8 cellular contexts compared by ENCODE assay signal in genomic region chr13:35157143-35157755, GRCh38.
DNase-seq lines count a peak whose midpoint lies in the region; ATAC-seq, FAIRE-seq and TF ChIP-seq lines count a peak whose summit lies in the region.

No MANE protein-coding gene starts in this region.

- in situ Hi-C loops in mammary epithelial cell (cut with MboI; ENCODE audit: low sequenced_read_pairs in 2 of 2) = loop anchor here in 1 of 2 donors (25.0 kb wide), 2 partner anchors 1095 to 1220 kb away; no protein-coding TSS in a partner anchor

- dilution Hi-C loops in mammary epithelial cell (cut with HindIII; ENCODE audit: low sequenced_read_pairs) = no loop called here

- H2AFZ ChIP-seq in OCI-LY3 (ENCODE audit: low read depth, low read length) = no peak overlapping the region
- H2AFZ ChIP-seq in mammary epithelial cell (ENCODE audit: low read depth, low read length) = no peak overlapping the region

- H3K9ac ChIP-seq in OCI-LY3 (ENCODE audit: low read length) (no peak overlapping the region), mammary epithelial cell (ENCODE audit: insufficient read depth, low read length) (no peak overlapping the region)

- 29% methylated on average over 3 of the region's 3 CpGs for WGBS in mammary epithelial cell (ENCODE audit: low coverage, missing lambda C conversion rate)

- peak; percentile 57 for DNase-seq in DMS153 treated with DMSO at 0.1 percent for 48 hours (lab: John Stamatoyannopoulos, UW; ENCODE audit: unreplicated experiment)
- peak; percentile 0 for DNase-seq in GM19239 (ENCODE audit: insufficient read length, low spot score)
- DNase-seq in mammary epithelial cell = peak; percentile 29
- no peak for DNase-seq in left lobe of liver (ENCODE audit: low spot score)
- DNase-seq in urothelium cell line (ENCODE audit: low spot score) = peak; percentile 15
- DNase-seq in NCI-H1092 treated with DMSO at 0.1 percent for 48 hours (lab: John Stamatoyannopoulos, UW) = no peak

- CTCF ChIA-PET in mammary epithelial cell (lab: Charles Lee; ENCODE audit: low non-redundant PET) = no interaction called here

- intact Hi-C loops in mammary epithelial cell (cut with micrococcal nuclease) = loop anchor here (1.0 to 10.0 kb wide), 3 partner anchors 1080 to 1432 kb away; no protein-coding TSS in a partner anchor

- H3K4me3 ChIP-seq in OCI-LY3 (ENCODE audit: low read length) (no peak overlapping the region), mammary epithelial cell (replicated peaks in 1 of 3; ENCODE audit: insufficient read depth in 1 of 3, low read depth in 2 of 3, low read length in 3 of 3) (no peak overlapping the region)

- TF ChIP-seq CTCF in OCI-LY3 (IDR thresholded peaks at IDR 0.05; ENCODE audit: low read depth, low read length) = peak; percentile 93
- peak; percentile 68 to 72 for TF ChIP-seq CTCF in mammary epithelial cell (conservative IDR thresholded peaks at IDR 0.05 in 1 of 2, IDR thresholded peaks at IDR 0.05 in 1 of 2; ENCODE audit: extremely low read depth in 1 of 2, insufficient read depth in 1 of 2, low read depth in 1 of 2, low read length in 2 of 2)

- H3K36me3 ChIP-seq in OCI-LY3 (replicated peaks; ENCODE audit: low read depth, low read length) = no peaks in the 10 kb centered on the region
- no peaks in the 10 kb centered on the region for H3K36me3 ChIP-seq in mammary epithelial cell (ENCODE audit: insufficient read depth, low read length)

- H4K20me1 ChIP-seq in OCI-LY3 (ENCODE audit: insufficient read depth, low read length) = no peaks in the 10 kb centered on the region
- H4K20me1 ChIP-seq in mammary epithelial cell (ENCODE audit: insufficient read depth, low read length) = no peaks in the 10 kb centered on the region

- H3K9me3 ChIP-seq in OCI-LY3 (ENCODE audit: insufficient read depth, low read length) (no peaks in the 10 kb centered on the region), mammary epithelial cell (replicated peaks; ENCODE audit: insufficient read depth, low read length) (no peaks in the 10 kb centered on the region)

- FAIRE-seq in GM19239 (lab: Jason Lieb, UNC) = peak; percentile 79
- FAIRE-seq in urothelium cell line (lab: Jason Lieb, UNC) = no peak

- no peak overlapping the region for H3K4me2 ChIP-seq in OCI-LY3 (ENCODE audit: low read length)
- H3K4me2 ChIP-seq in mammary epithelial cell (ENCODE audit: insufficient read depth, low read depth, low read length) = no peak overlapping the region

- BruUV-seq in mammary epithelial cell (replicated peaks; lab: Mats Ljungman, UMichigan) = no TSS peak

- H3K27me3 ChIP-seq in OCI-LY3 (ENCODE audit: low read depth, low read length) (no peaks in the 10 kb centered on the region), mammary epithelial cell (ENCODE audit: insufficient read depth, low read length) (no peaks in the 10 kb centered on the region)

- H3K27ac ChIP-seq in OCI-LY3 (ENCODE audit: low read length) (no peak overlapping the region), mammary epithelial cell (ENCODE audit: insufficient read depth, low read depth, low read length) (no peak overlapping the region)

- H3K4me1 ChIP-seq in OCI-LY3 (ENCODE audit: low read length) (peaks cover 3% of the 10 kb centered on the region), mammary epithelial cell (ENCODE audit: insufficient read depth, low read length) (no peaks in the 10 kb centered on the region)

- no peaks in the 10 kb centered on the region for H3K79me2 ChIP-seq in OCI-LY3 (ENCODE audit: low read length)
- H3K79me2 ChIP-seq in mammary epithelial cell (ENCODE audit: insufficient read depth, low read length) = no peaks in the 10 kb centered on the region

- ATAC-seq in HG03558 (IDR thresholded peaks at IDR 0.05; ENCODE audit: extremely low read depth, unreplicated experiment) (peak; percentile 89), left lobe of liver (peak; percentile 87)

Comparison
In these comparisons a context has a peak if more than half of its experiments do, and no peak if none do; other contexts are left out.
1. DNase-seq: peak in DMS153 treated with DMSO at 0.1 percent for 48 hours (single experiment), GM19239 (single experiment), mammary epithelial cell (single experiment) and urothelium cell line (single experiment); none in left lobe of liver (single experiment) and NCI-H1092 treated with DMSO at 0.1 percent for 48 hours (single experiment).